ENCODE assay signal across 15 cellular contexts in the genomic region with DNA sequence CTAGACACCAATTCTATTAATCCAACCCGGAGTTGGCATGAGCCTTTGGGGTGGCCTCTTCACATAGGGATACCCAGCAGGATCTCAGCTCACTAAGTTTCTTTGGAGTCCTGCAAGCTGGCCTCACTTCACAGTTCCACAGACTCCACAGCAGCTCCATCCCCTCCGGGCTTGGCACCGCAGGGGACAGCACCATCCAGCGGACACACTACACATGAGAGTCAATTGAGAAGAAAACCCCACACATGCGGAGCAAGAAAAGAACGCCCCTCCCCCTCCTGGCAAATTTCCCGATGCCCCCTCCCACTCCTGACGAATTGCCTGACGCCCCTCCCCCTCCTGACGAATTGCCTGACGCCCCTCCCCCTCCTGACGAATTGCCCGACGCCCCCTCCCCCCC.
"Had no signal": no experiment of that assay in that cellular context is flagged by ENCODE, and none has a peak within 500 bp of the region (broad histone marks: within the 10 kb centered on the region; RNA-seq: fewer than 3 reads in every experiment).

No MANE protein-coding gene starts in this region.

- DNase-seq: activated B cell treated with CpG ODN at 0.5 μM for 24 hours; activated CD4-positive, alpha-beta T cell treated with anti-CD3 and anti-CD28 coated beads, Interleukin-2, amount 10 ng/mL, durations not matched to agents 24 days and 14 days; activated gamma-delta T cell treated with Interleukin-2 at 50 U/mL for 16 hours; activated T-cell treated with anti-CD3 and anti-CD28 coated beads, Interleukin-2, amount 50 U/mL, for 4 hours; central memory CD4-positive, alpha-beta T cell; cortex of kidney; mesenchymal stem cell; stimulated activated CD4-positive, alpha-beta T cell treated with anti-CD3 and anti-CD28 coated beads, Interleukin-2, amount 100 ng/mL, for 48 hours; stimulated activated CD8-positive, alpha-beta memory T cell treated with anti-CD3 and anti-CD28 coated beads, Interleukin-4, amount 100 ng/mL, for 48 hours; stimulated activated naive CD8-positive, alpha-beta T cell treated with anti-CD3 and anti-CD28 coated beads, Interleukin-15, Interleukin-2, amounts not matched to agents 100 U/mL and 50 U/mL, for 24 hours; T-helper 17 cell had no signal

- H3K9me3 Mint-ChIP-seq: activated B cell treated with CpG ODN at 0.5 μM for 24 hours; activated CD4-positive, alpha-beta T cell treated with anti-CD3 and anti-CD28 coated beads, Interleukin-2, amount 10 ng/mL, durations not matched to agents 24 days and 14 days; activated T-cell treated with anti-CD3 and anti-CD28 coated beads, Interleukin-2, amount 50 U/mL, for 4 hours had no signal

- H2AFZ ChIP-seq: parathyroid adenoma had no signal

- H3K4me3 Mint-ChIP-seq: activated B cell treated with CpG ODN at 0.5 μM for 24 hours; activated CD4-positive, alpha-beta T cell treated with anti-CD3 and anti-CD28 coated beads, Interleukin-2, amount 10 ng/mL, durations not matched to agents 24 days and 14 days; activated T-cell treated with anti-CD3 and anti-CD28 coated beads, Interleukin-2, amount 50 U/mL, for 4 hours; T-helper 17 cell had no signal

- ATAC-seq: activated T-cell treated with anti-CD3 and anti-CD28 coated beads, Interleukin-2, amount 50 U/mL, for 4 hours; left lobe of liver; stimulated activated naive CD8-positive, alpha-beta T cell treated with anti-CD3 and anti-CD28 coated beads, Interleukin-15, Interleukin-2, amounts not matched to agents 100 U/mL and 50 U/mL, for 24 hours; T-helper 17 cell had no signal

- H3K4me1 Mint-ChIP-seq: activated B cell treated with CpG ODN at 0.5 μM for 24 hours had no signal

- H3K27me3 ChIP-seq: suprapubic skin, upper lobe of left lung had no signal

- H3K9me3 ChIP-seq: suprapubic skin, upper lobe of left lung had no signal

- H3K4me3 ChIP-seq: suprapubic skin, upper lobe of left lung had no signal

- H3K27ac ChIP-seq: parathyroid adenoma, suprapubic skin, upper lobe of left lung had no signal

- H3K4me1 ChIP-seq: parathyroid adenoma, suprapubic skin, upper lobe of left lung had no signal

- H3K27me3 Mint-ChIP-seq: activated B cell treated with CpG ODN at 0.5 μM for 24 hours; activated CD4-positive, alpha-beta T cell treated with anti-CD3 and anti-CD28 coated beads, Interleukin-2, amount 10 ng/mL, durations not matched to agents 24 days and 14 days; T-helper 17 cell had no signal

- H3K27ac Mint-ChIP-seq: activated B cell treated with CpG ODN at 0.5 μM for 24 hours; activated CD4-positive, alpha-beta T cell treated with anti-CD3 and anti-CD28 coated beads, Interleukin-2, amount 10 ng/mL, durations not matched to agents 24 days and 14 days; T-helper 17 cell had no signal
